Comparison of ENCODE assay signal across 12 cellular contexts in the genomic region with DNA sequence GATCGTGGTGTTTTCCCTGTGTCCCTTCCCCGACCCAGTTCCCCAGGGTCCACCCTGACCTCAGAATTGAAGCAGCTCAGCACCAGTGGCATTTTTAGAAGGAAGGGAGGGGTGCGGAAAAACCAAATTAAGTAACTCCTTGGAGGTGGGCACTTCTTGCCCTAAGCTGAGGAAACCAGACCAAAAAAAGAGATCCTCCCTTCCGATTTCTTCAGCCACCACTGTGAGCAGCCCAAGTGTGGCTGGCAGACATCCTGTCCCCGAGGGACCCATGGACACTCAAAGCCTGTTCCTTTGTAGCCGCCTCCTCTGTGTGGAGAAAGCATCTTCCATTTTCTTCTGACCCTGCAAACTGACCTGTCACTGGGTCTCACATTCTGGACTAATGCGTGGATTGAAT. TPM values are rescaled to one million over a fixed set of nuclear protein-coding genes. Genes with fewer than 3 reads are reported as not detected.
DNase-seq lines count a peak whose midpoint lies in the region; ATAC-seq and TF ChIP-seq lines count a peak whose summit lies in the region.
"Had no signal": no experiment of that assay in that cellular context is flagged by ENCODE, and none has a peak within 500 bp of the region (broad histone marks: within the 10 kb centered on the region; RNA-seq: fewer than 3 reads in every experiment).

No MANE protein-coding gene starts in this region.

- ATAC-seq in heart left ventricle (peak in 3 of 4 donors; percentile 47 to 59 (median 49)), Right ventricle myocardium inferior (no peak), left cardiac atrium (peak; percentile 39 to 64), psoas muscle (peak in 1 of 4 donors; percentile 45), gastroesophageal sphincter (no peak)
- ATAC-seq: HCT116 had no signal

- TF ChIP-seq POLR2A in heart left ventricle (IDR thresholded peaks at IDR 0.05) = no peak
- no peak for TF ChIP-seq POLR2A in gastroesophageal sphincter (IDR thresholded peaks at IDR 0.05)

- intact Hi-C loops in heart left ventricle (cut with DNase I) = loop anchor here in 1 of 10 donors (5.0 kb wide), 1 partner anchor 32 kb away; a partner anchor contains a TSS
- intact Hi-C loops in Right ventricle myocardium inferior (cut with DNase I) = no loop called here
- intact Hi-C loops in left cardiac atrium (cut with DNase I) = no loop called here
- intact Hi-C loops in psoas muscle (cut with DNase I) = no loop called here

- H3K27ac ChIP-seq in heart left ventricle = peak overlapping the region in 10 of 12 donors; percentile 10 to 76 (median 60)
- no peak overlapping the region for H3K27ac ChIP-seq in psoas muscle
- peak overlapping the region in 2 of 4 donors; percentile 51 to 61 for H3K27ac ChIP-seq in gastroesophageal sphincter

- H3K9me3 ChIP-seq in heart left ventricle = no peaks in the 10 kb centered on the region
- H3K9me3 ChIP-seq in psoas muscle = no peaks in the 10 kb centered on the region
- H3K9me3 ChIP-seq in gastroesophageal sphincter = no peaks in the 10 kb centered on the region

- H3K4me3 ChIP-seq in heart left ventricle (no peak overlapping the region), psoas muscle (no peak overlapping the region), gastroesophageal sphincter (no peak overlapping the region)

- H3K27me3 ChIP-seq in heart left ventricle (no peaks in the 10 kb centered on the region), psoas muscle (ENCODE audit: insufficient read depth in 3 of 3, low read length in 2 of 3) (no peaks in the 10 kb centered on the region), gastroesophageal sphincter (no peaks in the 10 kb centered on the region)

- no peak for TF ChIP-seq EP300 in gastroesophageal sphincter (IDR thresholded peaks at IDR 0.05)

- DNase-seq in heart left ventricle = peak in 3 of 5 donors; percentile 25 to 52 (median 44)
- no peak for DNase-seq in Right ventricle myocardium inferior (ENCODE audit: missing footprints)
- peak; percentile 49 for DNase-seq in left cardiac atrium
- DNase-seq in psoas muscle = peak; percentile 60 to 77
- DNase-seq in NCI-H1417 treated with DMSO at 0.1 percent for 48 hours (lab: John Stamatoyannopoulos, UW) = no peak
- DNase-seq in NCI-H1105 treated with DMSO at 0.1 percent for 48 hours (lab: John Stamatoyannopoulos, UW) = no peak
- DNase-seq in NCI-H774 (lab: John Stamatoyannopoulos, UW) = no peak
- DNase-seq: nucleus accumbens; small intestine; stimulated activated naive CD4-positive, alpha-beta T cell treated with Interleukin-2 at 50 U/mL for 16 hours had no signal

- WGBS in heart left ventricle, 4 donors = 35 to 66% (median 50%) methylated on average over 7 of the region's 7 CpGs
- 59 to 67% (median 62%) methylated on average over 7 of the region's 7 CpGs for WGBS in psoas muscle, 3 donors
- whole genome bisulfite sequencing in gastroesophageal sphincter (ENCODE audit: low coverage in 1 of 2), 2 donors = 66 to 100% methylated on average over 1 to 6 of the region's 7 CpGs

- TF ChIP-seq CTCF in heart left ventricle (IDR thresholded peaks at IDR 0.05) = no peak
- no peak for TF ChIP-seq CTCF in psoas muscle (IDR thresholded peaks at IDR 0.05)
- TF ChIP-seq CTCF in gastroesophageal sphincter (IDR thresholded peaks at IDR 0.05) = no peak

- H3K4me1 ChIP-seq in heart left ventricle (peaks cover 0 to 75% (median 57%) of the 10 kb centered on the region in 12 donors), psoas muscle (peaks cover 16% of the 10 kb centered on the region), gastroesophageal sphincter (peaks cover 29 to 83% (median 36%) of the 10 kb centered on the region in 3 donors)

- H3K36me3 ChIP-seq in heart left ventricle = peaks cover 0 to 7% (median 0%) of the 10 kb centered on the region in 9 donors
- no peaks in the 10 kb centered on the region for H3K36me3 ChIP-seq in psoas muscle (ENCODE audit: insufficient read depth in 1 of 2, low read depth in 1 of 2)
- peaks cover 0 to 4% of the 10 kb centered on the region in 2 donors for H3K36me3 ChIP-seq in gastroesophageal sphincter

RNA-seq across cellular contexts. Expression of a gene that starts 31.3 kb away (rescaled TPM):
- total RNA-seq in heart left ventricle (10 to 100 TPM in 4 of 9 donors, 1 to 10 TPM in 5; 6.1 to 22.7 (median 8.2) TPM), Right ventricle myocardium inferior (11.3 TPM), left cardiac atrium (10 to 100 TPM; 19.7 to 21.2 TPM), psoas muscle (1 to 10 TPM; 4.3 to 7.6 (median 6.4) TPM), gastroesophageal sphincter (10 to 100 TPM; 43.1 to 73.1 (median 48.1) TPM)
- polyA plus RNA-seq in heart left ventricle (1 to 10 TPM; 3.2 to 8.4 TPM), psoas muscle (1 to 10 TPM; 1.3 to 2.2 (median 1.8) TPM)

Comparison
In these comparisons a context has a peak if more than half of its experiments do, and no peak if none do; other contexts are left out.
1. ATAC-seq: peak in heart left ventricle (3 of 4) and left cardiac atrium (2 of 2); none in Right ventricle myocardium inferior (single experiment) and gastroesophageal sphincter (single experiment).
2. DNase-seq: peak in heart left ventricle (3 of 5), left cardiac atrium (single experiment) and psoas muscle (2 of 2); none in Right ventricle myocardium inferior (single experiment), NCI-H1417 treated with DMSO at 0.1 percent for 48 hours (single experiment), NCI-H1105 treated with DMSO at 0.1 percent for 48 hours (single experiment) and NCI-H774 (single experiment).